21 cellular contexts compared by ENCODE assay signal in the genomic region with DNA sequence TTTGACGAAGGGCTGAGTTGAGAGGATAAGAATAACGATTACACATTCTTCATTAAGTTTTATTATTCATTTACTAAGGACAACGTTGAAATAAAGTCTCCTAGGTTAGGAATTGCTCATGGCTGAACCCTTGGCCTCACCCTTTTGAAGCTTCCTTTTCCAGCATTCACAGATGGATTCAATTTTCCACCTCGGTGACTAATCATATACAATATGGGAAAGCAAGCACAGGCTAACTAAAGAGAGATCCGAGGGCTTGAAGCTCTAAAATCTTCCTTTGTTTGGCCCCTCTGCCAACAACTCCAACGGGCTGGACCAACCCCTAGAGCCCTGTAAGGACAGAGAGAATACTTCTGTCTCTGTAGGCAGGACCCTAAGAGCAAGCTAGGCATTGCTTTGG.
DNase-seq lines count a peak whose midpoint lies in the region; ATAC-seq and TF ChIP-seq lines count a peak whose summit lies in the region.
"Had no signal": no experiment of that assay in that cellular context is flagged by ENCODE, and none has a peak within 500 bp of the region (broad histone marks: within the 10 kb centered on the region; RNA-seq: fewer than 3 reads in every experiment).

No MANE protein-coding gene starts in this region.

- no peaks in the 10 kb centered on the region for H3K9me3 ChIP-seq in SK-N-SH
- no peaks in the 10 kb centered on the region for H3K9me3 ChIP-seq in esophagus squamous epithelium
- H3K9me3 ChIP-seq: ascending aorta; BLaER1 treated with 17β-estradiol and CSF1 and Interleukin-3, amounts not matched to agents 10 nM and 100 nM; Caco-2; prostate gland; upper lobe of left lung had no signal

- H3K4me1 ChIP-seq in SK-N-SH (ENCODE audit: control insufficient read depth in 1 of 2, insufficient read depth in 2 of 2, low read depth in 1 of 2, low read length in 1 of 2) (0 out of 4 replicates have a peak, but pooled peaks cover 0 to 8% of the 10 kb centered on the region in 2 experiments), esophagus squamous epithelium (no peaks in the 10 kb centered on the region)
- H3K4me1 ChIP-seq: BLaER1 treated with 17β-estradiol and CSF1 and Interleukin-3, amounts not matched to agents 10 nM and 100 nM; Caco-2; prostate gland; upper lobe of left lung had no signal

- no peak for TF ChIP-seq RAD21 in SK-N-SH (IDR thresholded peaks at IDR 0.05; ENCODE audit: low read length)

- H3F3A ChIP-seq in SK-N-SH (replicated peaks; ENCODE audit: insufficient read depth), result peaks cover 5% of the 10 kb centered on the region

- under 1% methylated on average over 6 of the region's 6 CpGs for WGBS in SK-N-SH (ENCODE audit: low lambda C conversion rate)
- WGBS in esophagus squamous epithelium, 2 donors, result 43 to 50% methylated on average over 6 of the region's 6 CpGs

- no peaks in the 10 kb centered on the region for H4K20me1 ChIP-seq in SK-N-SH (ENCODE audit: insufficient read depth)
- H4K20me1 ChIP-seq: BLaER1 treated with 17β-estradiol and CSF1 and Interleukin-3, amounts not matched to agents 10 nM and 100 nM had no signal

- intact Hi-C loops in esophagus squamous epithelium (cut with DNase I), result no loop called here

- CTCF ChIA-PET in SK-N-SH (lab: Yijun Ruan, JAX), result no interaction called here

- no peak for TF ChIP-seq POLR2A in esophagus squamous epithelium (IDR thresholded peaks at IDR 0.05)

- DNase-seq in AG08395 (ENCODE audit: low spot score) (peak; percentile 65), GM03348 (ENCODE audit: low spot score) (peak; percentile 66), SK-N-SH (no peak), fibroblast of the aortic adventitia (ENCODE audit: low read depth) (peak; percentile 79), NCI-H2081 treated with DMSO at 0.1 percent for 48 hours (lab: John Stamatoyannopoulos, UW) (no peak), esophagus squamous epithelium (lab: John Stamatoyannopoulos, UW) (no peak)
- no peak for DNase-seq in activated CD8-positive, alpha-beta memory T cell treated with anti-CD3 and anti-CD28 coated beads, Interleukin-2, amount 50 U/mL, for 4 hours
- DNase-seq: Caco-2; foreskin melanocyte; GOT3; KBM-7; left colon; NCI-H1436; RPMI8226; stimulated activated CD8-positive, alpha-beta memory T cell treated with anti-CD3 and anti-CD28 coated beads, Interleukin-4, amount 100 ng/mL, for 48 hours; T-helper 9 cell had no signal

- no peaks in the 10 kb centered on the region for H3K9me2 ChIP-seq in SK-N-SH

- H3K27me3 ChIP-seq in SK-N-SH (ENCODE audit: insufficient read depth) (peaks cover 18% of the 10 kb centered on the region; the same call in 1 of the 2 replicates), esophagus squamous epithelium (peaks cover 0 to 17% (median 0%) of the 10 kb centered on the region in 4 donors)
- H3K27me3 ChIP-seq: ascending aorta; BLaER1 treated with 17β-estradiol and CSF1 and Interleukin-3, amounts not matched to agents 10 nM and 100 nM; upper lobe of left lung had no signal

- no peaks in the 10 kb centered on the region for H3K36me3 ChIP-seq in SK-N-SH (replicated peaks in 1 of 2; ENCODE audit: control insufficient read depth in 1 of 2, insufficient read depth in 2 of 2, low read length in 1 of 2)
- no peaks in the 10 kb centered on the region for H3K36me3 ChIP-seq in esophagus squamous epithelium
- H3K36me3 ChIP-seq: ascending aorta; BLaER1 treated with 17β-estradiol and CSF1 and Interleukin-3, amounts not matched to agents 10 nM and 100 nM; prostate gland; upper lobe of left lung had no signal

- peak overlapping the region; percentile 69; the same call in 1 of the 2 replicates for H2AFZ ChIP-seq in SK-N-SH (ENCODE audit: low read depth)

- no peak overlapping the region for H3K4me3 ChIP-seq in SK-N-SH (ENCODE audit: low read depth in 2 of 2, low read length in 1 of 2)
- no peak overlapping the region for H3K4me3 ChIP-seq in fibroblast of the aortic adventitia (ENCODE audit: low read depth, low read length)
- H3K4me3 ChIP-seq in esophagus squamous epithelium, result no peak overlapping the region
- H3K4me3 ChIP-seq: ascending aorta; BLaER1 treated with 17β-estradiol and CSF1 and Interleukin-3, amounts not matched to agents 10 nM and 100 nM; prostate gland; upper lobe of left lung had no signal

- POLR2A ChIA-PET in SK-N-SH (lab: Yijun Ruan, JAX), result no interaction called here

- H3K9ac ChIP-seq in SK-N-SH, result no peak overlapping the region
- H3K9ac ChIP-seq: BLaER1 treated with 17β-estradiol and CSF1 and Interleukin-3, amounts not matched to agents 10 nM and 100 nM had no signal

- no peak for TF ChIP-seq CTCF in SK-N-SH (IDR thresholded peaks at IDR 0.05)
- TF ChIP-seq CTCF in fibroblast of the aortic adventitia (IDR thresholded peaks at IDR 0.05; ENCODE audit: insufficient read depth, low read length), result no peak
- TF ChIP-seq CTCF in esophagus squamous epithelium (IDR thresholded peaks at IDR 0.05), result no peak

- no peak for ATAC-seq in GM21737 (IDR thresholded peaks at IDR 0.05; ENCODE audit: unreplicated experiment)
- ATAC-seq: left colon had no signal

- peak overlapping the region; percentile 11; the same call in 1 of the 2 replicates for H3K4me2 ChIP-seq in SK-N-SH
- H3K4me2 ChIP-seq: BLaER1 treated with 17β-estradiol and CSF1 and Interleukin-3, amounts not matched to agents 10 nM and 100 nM had no signal

- H3K27ac ChIP-seq in SK-N-SH (ENCODE audit: low read depth in 2 of 2, low read length in 1 of 2), result peak overlapping the region in 1 of 2 experiments; percentile 58; a peak in 2 of 4 replicates
- H3K27ac ChIP-seq in esophagus squamous epithelium, result no peak overlapping the region
- H3K27ac ChIP-seq: ascending aorta; BLaER1 treated with 17β-estradiol and CSF1 and Interleukin-3, amounts not matched to agents 10 nM and 100 nM; prostate gland; upper lobe of left lung had no signal

- no peaks in the 10 kb centered on the region for H3K79me2 ChIP-seq in SK-N-SH (ENCODE audit: insufficient read depth)

- no peak for TF ChIP-seq EP300 in SK-N-SH (IDR thresholded peaks at IDR 0.05; ENCODE audit: borderline replicate concordance in 1 of 2, low read depth in 1 of 2, low read length in 1 of 2)

TF ChIP-seq in SK-N-SH, 30 proteins besides CTCF, POLR2A, EP300 and RAD21:
- TF ChIP-seq FOXJ3 (CRISPR knock-in tag; IDR thresholded peaks at IDR 0.05) (no peak), TCF12 (IDR thresholded peaks at IDR 0.05) (peak; percentile 57)

Comparison
In these comparisons a context has a peak if more than half of its experiments do, and no peak if none do; other contexts are left out.
1. DNase-seq: peak in AG08395 (single experiment), GM03348 (single experiment) and fibroblast of the aortic adventitia (single experiment); none in SK-N-SH (single experiment), NCI-H2081 treated with DMSO at 0.1 percent for 48 hours (single experiment), esophagus squamous epithelium (single experiment) and activated CD8-positive, alpha-beta memory T cell treated with anti-CD3 and anti-CD28 coated beads, Interleukin-2, amount 50 U/mL, for 4 hours (single experiment).